In the genomic region with DNA sequence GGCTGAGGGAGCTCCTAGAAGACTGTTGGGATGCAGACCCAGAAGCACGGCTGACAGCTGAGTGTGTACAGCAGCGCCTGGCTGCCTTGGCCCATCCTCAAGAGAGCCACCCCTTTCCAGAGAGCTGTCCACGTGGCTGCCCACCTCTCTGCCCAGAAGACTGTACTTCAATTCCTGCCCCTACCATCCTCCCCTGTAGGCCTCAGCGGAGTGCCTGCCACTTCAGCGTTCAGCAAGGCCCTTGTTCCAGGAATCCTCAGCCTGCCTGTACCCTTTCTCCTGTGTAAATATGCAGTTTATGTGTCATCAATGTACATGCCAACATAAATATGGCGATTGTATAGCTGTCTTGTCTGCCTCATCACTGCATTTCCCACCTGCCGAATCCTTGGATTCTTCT, we compare ENCODE assay signal across 22 cellular contexts. TPM values are rescaled to one million over a fixed set of nuclear protein-coding genes. Genes with fewer than 3 reads are reported as not detected.
DNase-seq lines count a peak whose midpoint lies in the region; ATAC-seq, FAIRE-seq and TF ChIP-seq lines count a peak whose summit lies in the region.
"Had no signal": no experiment of that assay in that cellular context is flagged by ENCODE, and none has a peak within 500 bp of the region (broad histone marks: within the 10 kb centered on the region; RNA-seq: fewer than 3 reads in every experiment).

No MANE protein-coding gene starts in this region.

- no peaks in the 10 kb centered on the region for H3K9me3 ChIP-seq in Panc1 (ENCODE audit: control insufficient read depth, insufficient read depth, low read depth, low read length)
- H3K9me3 ChIP-seq in HepG2 (ENCODE audit: low read length), result no peaks in the 10 kb centered on the region
- H3K9me3 ChIP-seq in suprapubic skin, result no peaks in the 10 kb centered on the region

- H2AFZ ChIP-seq in HepG2 (ENCODE audit: low read length), result no peak overlapping the region
- H2AFZ ChIP-seq: GM23248 had no signal

- H3K4me2 ChIP-seq in HepG2 (ENCODE audit: low read depth, low read length), result peak overlapping the region; percentile 15; the same call in 1 of the 2 replicates

- no peak overlapping the region for H3K4me3 Mint-ChIP-seq in stimulated activated memory B cell treated with anti-CD40 and anti-IgM and Interleukin-4, amounts not matched to agents 10 μg/mL and 1 μg/mL and 100 μg/mL, for 72 hours
- H3K4me3 Mint-ChIP-seq: CD4-positive, alpha-beta memory T cell had no signal

- TF ChIP-seq CTCF in Panc1 (IDR thresholded peaks at IDR 0.05) (no peak), HepG2 (CRISPR knock-in tag; IDR thresholded peaks at IDR 0.05) (no peak), suprapubic skin (IDR thresholded peaks at IDR 0.05) (no peak)

- TF ChIP-seq EP300 in HepG2 (IDR thresholded peaks at IDR 0.05; ENCODE audit: low read depth in 2 of 2, low read length in 2 of 2), result no peak
- no peak for TF ChIP-seq EP300 in HepG2 (CRISPR knock-in tag; IDR thresholded peaks at IDR 0.05; ENCODE audit: borderline replicate concordance)
- no peak for TF ChIP-seq EP300 in suprapubic skin (IDR thresholded peaks at IDR 0.05)

- H3K27ac Mint-ChIP-seq in stimulated activated memory B cell treated with anti-CD40 and anti-IgM and Interleukin-4, amounts not matched to agents 10 μg/mL and 1 μg/mL and 100 μg/mL, for 72 hours, result no peak overlapping the region

- in situ Hi-C loops in Panc1 (cut with HindIII; ENCODE audit: low pct_unique_long_range_greater_than_20kb, low sequenced_read_pairs), result no loop called here
- in situ Hi-C loops in HepG2 (cut with HindIII; ENCODE audit: extremely low pct_ligation_motif_present, low pct_unique_long_range_greater_than_20kb), result no loop called here

- H3K9ac ChIP-seq in HepG2 (ENCODE audit: insufficient read depth, low read depth, low read length), result no peak overlapping the region
- H3K9ac ChIP-seq: GM23248 had no signal

- H4K20me1 ChIP-seq in HepG2 (ENCODE audit: insufficient read depth, low read length), result no peaks in the 10 kb centered on the region

- no peak for TF ChIP-seq RAD21 in HepG2 (CRISPR knock-in tag; IDR thresholded peaks at IDR 0.05)

- CTCF ChIA-PET in Panc1 (lab: Charles Lee) (no interaction called here), HepG2 (lab: Yijun Ruan, JAX; ENCODE audit: low intra/inter-chr PET ratio, low total read pairs) (no interaction called here)

- TF ChIP-seq POLR2A in HepG2 (IDR thresholded peaks at IDR 0.05; ENCODE audit: insufficient read depth in 1 of 2, low read depth in 2 of 2, low read length in 2 of 2) (no peak), suprapubic skin (IDR thresholded peaks at IDR 0.05) (no peak)

- DNase-seq in DMS53 treated with DMSO at 0.1 percent for 48 hours (lab: John Stamatoyannopoulos, UW; ENCODE audit: unreplicated experiment) (peak; percentile 24), Panc1 (ENCODE audit: low read depth, low spot score) (no peak), HepG2 (ENCODE audit: low spot score) (no peak), NCI-H2171 (lab: John Stamatoyannopoulos, UW) (no peak), suprapubic skin (ENCODE audit: low spot score in 2 of 2) (no peak)
- DNase-seq: Calu3; CD4-positive, alpha-beta memory T cell; DMS79 treated with DMSO at 0.1 percent for 48 hours; GM23248; HCEC 1CT; NCI-H146; NCI-H2081; NCI-H510A treated with DMSO at 0.1 percent for 48 hours; NCI-H82 had no signal

- H3K27me3 ChIP-seq in Panc1 (ENCODE audit: control insufficient read depth, insufficient read depth, low read length) (no peaks in the 10 kb centered on the region), HepG2 (ENCODE audit: control insufficient read depth in 1 of 2, insufficient read depth in 2 of 2, low read length in 2 of 2) (0 out of 5 replicates have a peak, but pooled peaks cover 0 to 4% of the 10 kb centered on the region in 2 experiments), suprapubic skin (no peaks in the 10 kb centered on the region)

- H3K27ac ChIP-seq in Panc1 (ENCODE audit: low read length) (no peak overlapping the region), HepG2 (ENCODE audit: extremely low read length, insufficient read depth, low read length) (no peak overlapping the region), suprapubic skin (no peak overlapping the region)
- H3K27ac ChIP-seq: GM23248, HL-60 had no signal

- no peaks in the 10 kb centered on the region for H3K27me3 Mint-ChIP-seq in stimulated activated memory B cell treated with anti-CD40 and anti-IgM and Interleukin-4, amounts not matched to agents 10 μg/mL and 1 μg/mL and 100 μg/mL, for 72 hours
- H3K27me3 Mint-ChIP-seq: CD4-positive, alpha-beta memory T cell had no signal

- ATAC-seq in Panc1, result 0 out of 2 replicates have a peak, but pooled peaks have one; percentile 23
- ATAC-seq in HepG2, result peak; percentile 38
- ATAC-seq in stimulated activated memory B cell treated with anti-CD40 and anti-IgM and Interleukin-4, amounts not matched to agents 10 μg/mL and 1 μg/mL and 100 μg/mL, for 72 hours, result peak; percentile 20
- no peak for ATAC-seq in GM18520 (IDR thresholded peaks at IDR 0.05; ENCODE audit: unreplicated experiment)
- ATAC-seq: GM12878, K562 had no signal

- H3K36me3 ChIP-seq in Panc1 (ENCODE audit: control insufficient read depth, insufficient read depth, low read length), result no peaks in the 10 kb centered on the region
- no peaks in the 10 kb centered on the region for H3K36me3 ChIP-seq in HepG2 (replicated peaks in 1 of 2; ENCODE audit: control insufficient read depth in 1 of 2, insufficient read depth in 2 of 2, low read length in 2 of 2)
- no peaks in the 10 kb centered on the region for H3K36me3 ChIP-seq in suprapubic skin

- BruUV-seq in Panc1 (replicated peaks; lab: Mats Ljungman, UMichigan) (no TSS peak), HepG2 (replicated peaks; lab: Mats Ljungman, UMichigan) (no TSS peak)

- intact Hi-C loops in Panc1 (cut with micrococcal nuclease; ENCODE audit: unreplicated experiment) (no loop called here), HepG2 (cut with micrococcal nuclease; ENCODE audit: unreplicated experiment) (no loop called here)

- H3K4me1 ChIP-seq in Panc1 (ENCODE audit: control insufficient read depth, insufficient read depth, low read length), result 0 out of 2 replicates have a peak, but pooled peaks cover 6% of the 10 kb centered on the region
- peaks cover 30% of the 10 kb centered on the region; the same call in 1 of the 2 replicates for H3K4me1 ChIP-seq in HepG2 (ENCODE audit: insufficient read depth, low read length)
- no peaks in the 10 kb centered on the region for H3K4me1 ChIP-seq in suprapubic skin

- no peaks in the 10 kb centered on the region for H3K9me3 Mint-ChIP-seq in stimulated activated memory B cell treated with anti-CD40 and anti-IgM and Interleukin-4, amounts not matched to agents 10 μg/mL and 1 μg/mL and 100 μg/mL, for 72 hours
- H3K9me3 Mint-ChIP-seq: CD4-positive, alpha-beta memory T cell had no signal

- H3K79me2 ChIP-seq in HepG2 (ENCODE audit: insufficient read depth, low read length), result no peaks in the 10 kb centered on the region

- H3K36me3 Mint-ChIP-seq in stimulated activated memory B cell treated with anti-CD40 and anti-IgM and Interleukin-4, amounts not matched to agents 10 μg/mL and 1 μg/mL and 100 μg/mL, for 72 hours, result no peaks in the 10 kb centered on the region
- H3K36me3 Mint-ChIP-seq: CD4-positive, alpha-beta memory T cell had no signal

- POLR2A ChIA-PET in Panc1 (lab: Charles Lee), result no interaction called here
- POLR2A ChIA-PET in HepG2 (lab: Yijun Ruan, JAX), result interaction anchor here (0.9 to 2.0 kb wide), 2 partner anchors 10 to 51 kb away, joined by 3 to 7 read pairs; no protein-coding TSS in a partner anchor

- 17% methylated on average over 2 of the region's 7 CpGs for WGBS in HepG2 (ENCODE audit: low lambda C conversion rate)
- 76% methylated on average over 7 of the region's 7 CpGs for WGBS in suprapubic skin

- FAIRE-seq in HepG2 (lab: Jason Lieb, UNC), result no peak
- FAIRE-seq: G401.6, GM12878, GM18507, K562 had no signal

- H3K4me3 ChIP-seq in Panc1 (ENCODE audit: low read depth in 2 of 2, low read length in 2 of 2), result no peak overlapping the region
- no peak overlapping the region for H3K4me3 ChIP-seq in HepG2 (replicated peaks in 1 of 3; ENCODE audit: insufficient read depth in 1 of 3, low read depth in 2 of 3, low read length in 3 of 3)
- no peak overlapping the region for H3K4me3 ChIP-seq in suprapubic skin
- H3K4me3 ChIP-seq: GM12878, GM23248, K562 had no signal

- H3K4me1 Mint-ChIP-seq in stimulated activated memory B cell treated with anti-CD40 and anti-IgM and Interleukin-4, amounts not matched to agents 10 μg/mL and 1 μg/mL and 100 μg/mL, for 72 hours, result no peaks in the 10 kb centered on the region

RNA-seq across cellular contexts. Expression of a gene that starts 7.5 kb away (rescaled TPM):
- 0.13 TPM for total RNA-seq in Panc1 (2021; ENCODE audit: unreplicated experiment)
- not detected for polyA plus RNA-seq in Panc1 (2012; ENCODE audit: insufficient read length)
- total RNA-seq in HepG2 (2016; rRNA removed; fragmentation: Illumina TruSeq; extraction: Trizol), result 0.58 and 0.90 TPM in 2 replicates
- total RNA-seq in HepG2 (2016; cell fraction: cytosol; rRNA removed; fragmentation: Illumina TruSeq; extraction: Trizol; ENCODE audit: low read depth), result 0.44 and 0.81 TPM in 2 replicates
- 0.45 and 1.1 TPM in 2 replicates for total RNA-seq in HepG2 (2016; cell fraction: insoluble cytoplasmic fraction; rRNA removed; fragmentation: Illumina TruSeq; extraction: Trizol)
- 0.59 and 0.83 TPM in 2 replicates for total RNA-seq in HepG2 (2016; cell fraction: membrane; rRNA removed; fragmentation: Illumina TruSeq; extraction: Trizol)
- 0.37 TPM in 1 of 2 replicates, not detected in the other for total RNA-seq in HepG2 (2016; cell fraction: nucleus; rRNA removed; fragmentation: Illumina TruSeq; extraction: Trizol)
- polyA plus RNA-seq in HepG2 (2011; rRNA removed), result 0.24 and 0.50 TPM in 2 replicates
- polyA plus RNA-seq in HepG2 (2011; cell fraction: cytosol; rRNA removed), result 0.37 and 0.81 TPM in 2 replicates
- polyA plus RNA-seq in HepG2 (2011; cell fraction: nucleus; rRNA removed), result 0.80 and 0.90 TPM in 2 replicates
- polyA plus RNA-seq in HepG2 (2012), result 0.15 and 0.21 TPM in 2 replicates
- polyA plus RNA-seq in HepG2 (2016; cell fraction: cytosol; fragmentation: Illumina TruSeq; extraction: Trizol; ENCODE audit: low read depth), result 0.43 and 0.48 TPM in 2 replicates
- 0.48 and 1.4 TPM in 2 replicates for polyA plus RNA-seq in HepG2 (2016; cell fraction: insoluble cytoplasmic fraction; fragmentation: Illumina TruSeq; extraction: Trizol; ENCODE audit: low read depth)
- 0.47 and 0.73 TPM in 2 replicates for polyA plus RNA-seq in HepG2 (2016; cell fraction: membrane; fragmentation: Illumina TruSeq; extraction: Trizol; ENCODE audit: low read depth)
- 0.80 and 0.85 TPM in 2 replicates for polyA plus RNA-seq in HepG2 (2016; cell fraction: nucleus; fragmentation: Illumina TruSeq; extraction: Trizol; ENCODE audit: insufficient read depth, low read depth)
- polyA minus RNA-seq in HepG2 (2011; rRNA and poly(A)+ RNA removed; ENCODE audit: low replicate concordance), result 0.49 and 0.66 TPM in 2 replicates
- polyA minus RNA-seq in HepG2 (2011; cell fraction: cytosol; rRNA and poly(A)+ RNA removed), result not detected in 2 replicates
- 0.25 and 0.64 TPM in 2 replicates for polyA minus RNA-seq in HepG2 (2011; cell fraction: nucleus; rRNA and poly(A)+ RNA removed)
- total RNA-seq in suprapubic skin, result under 1 TPM in 1 of 4 donors, not detected in 3; 0.23 TPM
- total RNA-seq: Calu3; CD4-positive, alpha-beta memory T cell; GM12878; GM23248 had no signal
- polyA plus RNA-seq: BJ; CD4-positive, alpha-beta memory T cell; GM23248 had no signal

RNA-seq across cellular contexts. Expression of a gene that starts 10.3 kb away (rescaled TPM):
- total RNA-seq in Panc1 (2021; ENCODE audit: unreplicated experiment) (454 TPM), HepG2 (2016; rRNA removed; fragmentation: Illumina TruSeq; extraction: Trizol) (102 and 109 TPM in 2 replicates), suprapubic skin (10 to 100 TPM; 40.7 to 77.9 (median 57.4) TPM)
- 425 TPM for polyA plus RNA-seq in Panc1 (2012; ENCODE audit: insufficient read length)
- 78.3 and 97.6 TPM in 2 replicates for total RNA-seq in HepG2 (2016; cell fraction: cytosol; rRNA removed; fragmentation: Illumina TruSeq; extraction: Trizol; ENCODE audit: low read depth)
- total RNA-seq in HepG2 (2016; cell fraction: insoluble cytoplasmic fraction; rRNA removed; fragmentation: Illumina TruSeq; extraction: Trizol), result 99.2 and 114 TPM in 2 replicates
- total RNA-seq in HepG2 (2016; cell fraction: membrane; rRNA removed; fragmentation: Illumina TruSeq; extraction: Trizol), result 113 and 134 TPM in 2 replicates
- 37.8 and 46.1 TPM in 2 replicates for total RNA-seq in HepG2 (2016; cell fraction: nucleus; rRNA removed; fragmentation: Illumina TruSeq; extraction: Trizol)
- polyA plus RNA-seq in HepG2 (2011; rRNA removed), result 65.0 and 70.4 TPM in 2 replicates
- polyA plus RNA-seq in HepG2 (2011; cell fraction: cytosol; rRNA removed), result 58.7 and 62.8 TPM in 2 replicates
- polyA plus RNA-seq in HepG2 (2011; cell fraction: nucleus; rRNA removed), result 20.0 and 31.0 TPM in 2 replicates
- polyA plus RNA-seq in HepG2 (2012), result 99.5 and 141 TPM in 2 replicates
- polyA plus RNA-seq in HepG2 (2016; cell fraction: cytosol; fragmentation: Illumina TruSeq; extraction: Trizol; ENCODE audit: low read depth), result 115 and 156 TPM in 2 replicates
- polyA plus RNA-seq in HepG2 (2016; cell fraction: insoluble cytoplasmic fraction; fragmentation: Illumina TruSeq; extraction: Trizol; ENCODE audit: low read depth), result 164 and 180 TPM in 2 replicates
- 149 and 177 TPM in 2 replicates for polyA plus RNA-seq in HepG2 (2016; cell fraction: membrane; fragmentation: Illumina TruSeq; extraction: Trizol; ENCODE audit: low read depth)
- 113 and 118 TPM in 2 replicates for polyA plus RNA-seq in HepG2 (2016; cell fraction: nucleus; fragmentation: Illumina TruSeq; extraction: Trizol; ENCODE audit: insufficient read depth, low read depth)
- 59.9 and 104 TPM in 2 replicates for polyA minus RNA-seq in HepG2 (2011; rRNA and poly(A)+ RNA removed; ENCODE audit: low replicate concordance)
- polyA minus RNA-seq in HepG2 (2011; cell fraction: cytosol; rRNA and poly(A)+ RNA removed), result 20.7 and 32.5 TPM in 2 replicates
- polyA minus RNA-seq in HepG2 (2011; cell fraction: nucleus; rRNA and poly(A)+ RNA removed), result 18.5 and 23.0 TPM in 2 replicates

RNA-seq across cellular contexts. Expression of a gene that starts 20.7 kb away (rescaled TPM):
- total RNA-seq in Panc1 (2021; ENCODE audit: unreplicated experiment) (836 TPM), HepG2 (2016; rRNA removed; fragmentation: Illumina TruSeq; extraction: Trizol) (154 and 265 TPM in 2 replicates), suprapubic skin (100 to 1,000 TPM; 480 to 803 (median 584) TPM)
- 703 TPM for polyA plus RNA-seq in Panc1 (2012; ENCODE audit: insufficient read length)
- 156 and 172 TPM in 2 replicates for total RNA-seq in HepG2 (2016; cell fraction: cytosol; rRNA removed; fragmentation: Illumina TruSeq; extraction: Trizol; ENCODE audit: low read depth)
- 132 and 265 TPM in 2 replicates for total RNA-seq in HepG2 (2016; cell fraction: insoluble cytoplasmic fraction; rRNA removed; fragmentation: Illumina TruSeq; extraction: Trizol)
- 447 and 497 TPM in 2 replicates for total RNA-seq in HepG2 (2016; cell fraction: membrane; rRNA removed; fragmentation: Illumina TruSeq; extraction: Trizol)
- 279 and 306 TPM in 2 replicates for total RNA-seq in HepG2 (2016; cell fraction: nucleus; rRNA removed; fragmentation: Illumina TruSeq; extraction: Trizol)
- 345 and 390 TPM in 2 replicates for polyA plus RNA-seq in HepG2 (2011; rRNA removed)
- polyA plus RNA-seq in HepG2 (2011; cell fraction: cytosol; rRNA removed), result 323 and 364 TPM in 2 replicates
- 477 and 513 TPM in 2 replicates for polyA plus RNA-seq in HepG2 (2011; cell fraction: nucleus; rRNA removed)
- polyA plus RNA-seq in HepG2 (2012), result 786 and 1,014 TPM in 2 replicates
- 954 and 1,027 TPM in 2 replicates for polyA plus RNA-seq in HepG2 (2016; cell fraction: cytosol; fragmentation: Illumina TruSeq; extraction: Trizol; ENCODE audit: low read depth)
- polyA plus RNA-seq in HepG2 (2016; cell fraction: insoluble cytoplasmic fraction; fragmentation: Illumina TruSeq; extraction: Trizol; ENCODE audit: low read depth), result 599 and 702 TPM in 2 replicates
- 1,162 and 1,386 TPM in 2 replicates for polyA plus RNA-seq in HepG2 (2016; cell fraction: membrane; fragmentation: Illumina TruSeq; extraction: Trizol; ENCODE audit: low read depth)
- polyA plus RNA-seq in HepG2 (2016; cell fraction: nucleus; fragmentation: Illumina TruSeq; extraction: Trizol; ENCODE audit: insufficient read depth, low read depth), result 670 and 689 TPM in 2 replicates
- 709 and 1,043 TPM in 2 replicates for polyA minus RNA-seq in HepG2 (2011; rRNA and poly(A)+ RNA removed; ENCODE audit: low replicate concordance)
- 515 and 646 TPM in 2 replicates for polyA minus RNA-seq in HepG2 (2011; cell fraction: cytosol; rRNA and poly(A)+ RNA removed)
- 549 and 596 TPM in 2 replicates for polyA minus RNA-seq in HepG2 (2011; cell fraction: nucleus; rRNA and poly(A)+ RNA removed)

RNA-seq across cellular contexts. Expression of a gene that starts 51.2 kb away (rescaled TPM):
- total RNA-seq in Panc1 (2021; ENCODE audit: unreplicated experiment) (81.0 TPM), HepG2 (2016; rRNA removed; fragmentation: Illumina TruSeq; extraction: Trizol) (27.5 and 46.7 TPM in 2 replicates), suprapubic skin (100 to 1,000 TPM in 3 of 4 donors, 10 to 100 TPM in 1; 82.5 to 122 (median 111) TPM)
- polyA plus RNA-seq in Panc1 (2012; ENCODE audit: insufficient read length), result 33.6 TPM
- 3.0 and 3.4 TPM in 2 replicates for total RNA-seq in HepG2 (2016; cell fraction: cytosol; rRNA removed; fragmentation: Illumina TruSeq; extraction: Trizol; ENCODE audit: low read depth)
- total RNA-seq in HepG2 (2016; cell fraction: insoluble cytoplasmic fraction; rRNA removed; fragmentation: Illumina TruSeq; extraction: Trizol), result 29.7 and 40.6 TPM in 2 replicates
- total RNA-seq in HepG2 (2016; cell fraction: membrane; rRNA removed; fragmentation: Illumina TruSeq; extraction: Trizol), result 13.8 and 14.7 TPM in 2 replicates
- 23.5 and 24.3 TPM in 2 replicates for total RNA-seq in HepG2 (2016; cell fraction: nucleus; rRNA removed; fragmentation: Illumina TruSeq; extraction: Trizol)
- 26.5 and 27.3 TPM in 2 replicates for polyA plus RNA-seq in HepG2 (2011; rRNA removed)
- 18.2 TPM in 2 replicates for polyA plus RNA-seq in HepG2 (2011; cell fraction: cytosol; rRNA removed)
- polyA plus RNA-seq in HepG2 (2011; cell fraction: nucleus; rRNA removed), result 30.1 and 31.9 TPM in 2 replicates
- polyA plus RNA-seq in HepG2 (2012), result 14.7 and 15.8 TPM in 2 replicates
- polyA plus RNA-seq in HepG2 (2016; cell fraction: cytosol; fragmentation: Illumina TruSeq; extraction: Trizol; ENCODE audit: low read depth), result 0.63 and 0.79 TPM in 2 replicates
- 22.5 and 22.9 TPM in 2 replicates for polyA plus RNA-seq in HepG2 (2016; cell fraction: insoluble cytoplasmic fraction; fragmentation: Illumina TruSeq; extraction: Trizol; ENCODE audit: low read depth)
- 2.7 and 3.3 TPM in 2 replicates for polyA plus RNA-seq in HepG2 (2016; cell fraction: membrane; fragmentation: Illumina TruSeq; extraction: Trizol; ENCODE audit: low read depth)
- polyA plus RNA-seq in HepG2 (2016; cell fraction: nucleus; fragmentation: Illumina TruSeq; extraction: Trizol; ENCODE audit: insufficient read depth, low read depth), result 25.6 and 29.7 TPM in 2 replicates
- polyA minus RNA-seq in HepG2 (2011; rRNA and poly(A)+ RNA removed; ENCODE audit: low replicate concordance), result 128 and 335 TPM in 2 replicates
- 38.1 and 39.5 TPM in 2 replicates for polyA minus RNA-seq in HepG2 (2011; cell fraction: cytosol; rRNA and poly(A)+ RNA removed)
- polyA minus RNA-seq in HepG2 (2011; cell fraction: nucleus; rRNA and poly(A)+ RNA removed), result 31.4 and 32.7 TPM in 2 replicates
